Comparison of ENCODE assay signal across 21 cellular contexts in genomic region chr10:94224656-94225055, GRCh38.
DNase-seq lines count a peak whose midpoint lies in the region; ATAC-seq and TF ChIP-seq lines count a peak whose summit lies in the region.
"Had no signal": no experiment of that assay in that cellular context is flagged by ENCODE, and none has a peak within 500 bp of the region (broad histone marks: within the 10 kb centered on the region; RNA-seq: fewer than 3 reads in every experiment).

No MANE protein-coding gene starts in this region.

- no peak overlapping the region for H3K4me3 Mint-ChIP-seq in MCF 10A (ENCODE audit: unreplicated experiment)
- H3K4me3 Mint-ChIP-seq in stimulated activated effector memory CD8-positive, alpha-beta T cell treated with anti-CD3 and anti-CD28 coated beads, Interleukin-12 subunit alpha, Interleukin-12 subunit beta, amount 100 ng/mL, for 72 hours = no peak overlapping the region
- H3K4me3 Mint-ChIP-seq: activated naive CD4-positive, alpha-beta T cell treated with anti-CD3 and anti-CD28 coated beads, Interleukin-2, amount 50 U/mL, for 24 hours; CD8-positive, alpha-beta memory T cell; naive thymus-derived CD8-positive, alpha-beta T cell had no signal

- no peaks in the 10 kb centered on the region for H3K9me3 Mint-ChIP-seq in MCF 10A (ENCODE audit: unreplicated experiment)
- H3K9me3 Mint-ChIP-seq in stimulated activated effector memory CD8-positive, alpha-beta T cell treated with anti-CD3 and anti-CD28 coated beads, Interleukin-12 subunit alpha, Interleukin-12 subunit beta, amount 100 ng/mL, for 72 hours = no peaks in the 10 kb centered on the region
- H3K9me3 Mint-ChIP-seq: activated naive CD4-positive, alpha-beta T cell treated with anti-CD3 and anti-CD28 coated beads, Interleukin-2, amount 50 U/mL, for 24 hours; CD8-positive, alpha-beta memory T cell had no signal

- intact Hi-C loops in MCF 10A (cut with micrococcal nuclease) = loop anchor here (1.0 kb wide), 1 partner anchor 308 kb away; no protein-coding TSS in a partner anchor
- intact Hi-C loops in breast epithelium (cut with DNase I; ENCODE audit: low total_unique reads) = no loop called here
- intact Hi-C loops in Panc1 (cut with micrococcal nuclease; ENCODE audit: unreplicated experiment) = no loop called here

- no peak overlapping the region for H3K27ac Mint-ChIP-seq in MCF 10A (ENCODE audit: low read depth, unreplicated experiment)
- H3K27ac Mint-ChIP-seq in stimulated activated effector memory CD8-positive, alpha-beta T cell treated with anti-CD3 and anti-CD28 coated beads, Interleukin-12 subunit alpha, Interleukin-12 subunit beta, amount 100 ng/mL, for 72 hours = no peak overlapping the region
- H3K27ac Mint-ChIP-seq: activated naive CD4-positive, alpha-beta T cell treated with anti-CD3 and anti-CD28 coated beads, Interleukin-2, amount 50 U/mL, for 24 hours; naive thymus-derived CD8-positive, alpha-beta T cell; progenitor cell of endocrine pancreas had no signal

- H3K4me2 ChIP-seq in Karpas-422 (ENCODE audit: low read depth, low read length, poor library complexity, severe bottlenecking) = no peak overlapping the region

- H3K4me1 Mint-ChIP-seq in MCF 10A (ENCODE audit: insufficient read depth, unreplicated experiment) = no peaks in the 10 kb centered on the region
- no peaks in the 10 kb centered on the region for H3K4me1 Mint-ChIP-seq in stimulated activated effector memory CD8-positive, alpha-beta T cell treated with anti-CD3 and anti-CD28 coated beads, Interleukin-12 subunit alpha, Interleukin-12 subunit beta, amount 100 ng/mL, for 72 hours
- H3K4me1 Mint-ChIP-seq: activated naive CD4-positive, alpha-beta T cell treated with anti-CD3 and anti-CD28 coated beads, Interleukin-2, amount 50 U/mL, for 24 hours; CD8-positive, alpha-beta memory T cell; naive thymus-derived CD8-positive, alpha-beta T cell had no signal

- CTCF ChIA-PET in MCF 10A (lab: Yijun Ruan, JAX) (interaction anchor here (0.6 to 2.5 kb wide), 2 partner anchors 12 to 308 kb away, joined by 3 to 9 read pairs; no protein-coding TSS in a partner anchor), Panc1 (lab: Charles Lee) (interaction anchor here (1.1 kb wide), 1 partner anchor 308 kb away, joined by 3 read pairs; no protein-coding TSS in a partner anchor)

- H3K27me3 ChIP-seq in breast epithelium (no peaks in the 10 kb centered on the region), Panc1 (ENCODE audit: control insufficient read depth, insufficient read depth, low read length) (no peaks in the 10 kb centered on the region), Karpas-422 (ENCODE audit: low read length) (no peaks in the 10 kb centered on the region)
- H3K27me3 ChIP-seq: spleen, tibial artery had no signal

- H3K36me3 ChIP-seq in breast epithelium (no peaks in the 10 kb centered on the region), Panc1 (ENCODE audit: control insufficient read depth, insufficient read depth, low read length) (no peaks in the 10 kb centered on the region), Karpas-422 (ENCODE audit: insufficient read depth, low read length) (no peaks in the 10 kb centered on the region)
- H3K36me3 ChIP-seq: spleen, tibial artery had no signal

- H3K27ac ChIP-seq in breast epithelium = no peak overlapping the region
- no peak overlapping the region for H3K27ac ChIP-seq in Panc1 (ENCODE audit: low read length)
- H3K27ac ChIP-seq in Karpas-422 (ENCODE audit: low read length) = no peak overlapping the region
- H3K27ac ChIP-seq: 22Rv1 had no signal

- no peaks in the 10 kb centered on the region for H3K36me3 Mint-ChIP-seq in MCF 10A (ENCODE audit: insufficient read depth, unreplicated experiment)
- no peaks in the 10 kb centered on the region for H3K36me3 Mint-ChIP-seq in stimulated activated effector memory CD8-positive, alpha-beta T cell treated with anti-CD3 and anti-CD28 coated beads, Interleukin-12 subunit alpha, Interleukin-12 subunit beta, amount 100 ng/mL, for 72 hours
- H3K36me3 Mint-ChIP-seq: activated naive CD4-positive, alpha-beta T cell treated with anti-CD3 and anti-CD28 coated beads, Interleukin-2, amount 50 U/mL, for 24 hours; CD8-positive, alpha-beta memory T cell; naive thymus-derived CD8-positive, alpha-beta T cell had no signal

- H3K9me3 ChIP-seq in breast epithelium (no peaks in the 10 kb centered on the region), Panc1 (ENCODE audit: control insufficient read depth, insufficient read depth, low read depth, low read length) (no peaks in the 10 kb centered on the region), Karpas-422 (ENCODE audit: low read length) (no peaks in the 10 kb centered on the region)
- H3K9me3 ChIP-seq: spleen, tibial artery had no signal

- in situ Hi-C loops in Panc1 (cut with HindIII; ENCODE audit: low pct_unique_long_range_greater_than_20kb, low sequenced_read_pairs) = no loop called here

- no peaks in the 10 kb centered on the region for H3K27me3 Mint-ChIP-seq in MCF 10A (ENCODE audit: insufficient read depth, unreplicated experiment)
- H3K27me3 Mint-ChIP-seq: activated naive CD4-positive, alpha-beta T cell treated with anti-CD3 and anti-CD28 coated beads, Interleukin-2, amount 50 U/mL, for 24 hours; progenitor cell of endocrine pancreas had no signal

- H3K9me2 ChIP-seq in Karpas-422 (replicated peaks; ENCODE audit: insufficient read depth, low read length) = no peaks in the 10 kb centered on the region

- DNase-seq in MCF 10A (ENCODE audit: unreplicated experiment) (peak; percentile 18), breast epithelium (ENCODE audit: low spot score in 2 of 2) (no peak), Panc1 (ENCODE audit: low read depth, low spot score) (peak; percentile 33), epithelial cell of proximal tubule (ENCODE audit: low read depth) (peak; percentile 62), stromal cell of bone marrow (ENCODE audit: low read depth) (peak; percentile 24), Karpas-422 (no peak)
- DNase-seq in stimulated activated effector memory CD8-positive, alpha-beta T cell treated with anti-CD3 and anti-CD28 coated beads, Interleukin-12 subunit alpha, Interleukin-12 subunit beta, amount 100 ng/mL, for 72 hours (ENCODE audit: low spot score in 2 of 2) = no peak
- DNase-seq: activated T-cell treated with anti-CD3 and anti-CD28 coated beads, Interleukin-2, amount 50 U/mL, for 1 hour; CD8-positive, alpha-beta memory T cell; GOT3; MM.1S; naive thymus-derived CD8-positive, alpha-beta T cell; NCI-H1694 treated with DMSO at 0.1 percent for 48 hours; NCI-H446; spleen; tibial artery had no signal

- TF ChIP-seq POLR2A in breast epithelium (IDR thresholded peaks at IDR 0.05) = no peak

- no peaks in the 10 kb centered on the region for H4K20me1 ChIP-seq in Karpas-422 (ENCODE audit: insufficient read depth, low read depth, low read length)

- ATAC-seq in Panc1 (peak; percentile 74), HG03095 (IDR thresholded peaks at IDR 0.05; ENCODE audit: unreplicated experiment) (no peak)
- no peak for ATAC-seq in stimulated activated effector memory CD8-positive, alpha-beta T cell treated with anti-CD3 and anti-CD28 coated beads, Interleukin-12 subunit alpha, Interleukin-12 subunit beta, amount 100 ng/mL, for 72 hours
- ATAC-seq: naive thymus-derived CD8-positive, alpha-beta T cell had no signal

- no TSS peak for BruUV-seq in MCF 10A (replicated peaks; lab: Mats Ljungman, UMichigan)
- no TSS peak for BruUV-seq in Panc1 (replicated peaks; lab: Mats Ljungman, UMichigan)

- no peaks in the 10 kb centered on the region for H3K79me2 ChIP-seq in Karpas-422 (ENCODE audit: low read length)

- no peak overlapping the region for H3K9ac ChIP-seq in Karpas-422 (ENCODE audit: low read length)

- H3K4me3 ChIP-seq in breast epithelium (no peak overlapping the region), Panc1 (ENCODE audit: low read depth in 2 of 2, low read length in 2 of 2) (no peak overlapping the region), epithelial cell of proximal tubule (ENCODE audit: low read depth, low read length) (no peak overlapping the region), Karpas-422 (ENCODE audit: low read length) (no peak overlapping the region)
- H3K4me3 ChIP-seq: lung, spleen, tibial artery had no signal

- no peak for TF ChIP-seq CTCF in MCF 10A (IDR thresholded peaks at IDR 0.05; ENCODE audit: unreplicated experiment)
- no peak for TF ChIP-seq CTCF in breast epithelium (IDR thresholded peaks at IDR 0.05)
- no peak for TF ChIP-seq CTCF in Panc1 (IDR thresholded peaks at IDR 0.05)
- no peak for TF ChIP-seq CTCF in epithelial cell of proximal tubule (conservative IDR thresholded peaks at IDR 0.05; ENCODE audit: low read depth, low read length)

- POLR2A ChIA-PET in MCF 10A (lab: Yijun Ruan, JAX) (no interaction called here), Panc1 (lab: Charles Lee) (no interaction called here)

- H2AFZ ChIP-seq in Karpas-422 (ENCODE audit: low read length) = no peak overlapping the region

- H3K4me1 ChIP-seq in breast epithelium (no peaks in the 10 kb centered on the region), Panc1 (ENCODE audit: control insufficient read depth, insufficient read depth, low read length) (no peaks in the 10 kb centered on the region), Karpas-422 (ENCODE audit: low read length) (no peaks in the 10 kb centered on the region)

Comparison
In these comparisons a context has a peak if more than half of its experiments do, and no peak if none do; other contexts are left out.
1. DNase-seq: peak in MCF 10A (single experiment), Panc1 (single experiment), epithelial cell of proximal tubule (single experiment) and stromal cell of bone marrow (single experiment); none in breast epithelium (0 of 2), stimulated activated effector memory CD8-positive, alpha-beta T cell treated with anti-CD3 and anti-CD28 coated beads, Interleukin-12 subunit alpha, Interleukin-12 subunit beta, amount 100 ng/mL, for 72 hours (0 of 2) and Karpas-422 (single experiment).